18 cellular contexts compared by ENCODE assay signal in the genomic region with DNA sequence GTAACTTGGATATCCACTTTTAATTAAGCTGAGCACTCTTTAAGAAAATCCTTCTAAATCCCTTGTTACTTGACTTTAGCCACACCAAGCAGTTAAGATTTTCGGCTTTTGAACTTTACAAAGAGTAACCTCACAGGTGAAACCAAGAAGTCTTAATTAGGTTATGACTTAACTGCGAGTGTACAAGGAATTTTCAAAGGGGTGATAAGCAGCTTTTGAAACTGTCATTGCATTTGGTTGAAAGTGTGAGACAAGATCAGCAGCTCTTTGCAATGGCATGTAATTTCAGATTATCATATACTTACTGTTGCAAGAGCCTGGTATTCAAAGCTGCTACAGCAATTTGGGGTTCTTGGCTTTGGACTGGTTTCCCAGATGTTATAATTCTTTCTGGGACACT.
DNase-seq lines count a peak whose midpoint lies in the region; ATAC-seq and TF ChIP-seq lines count a peak whose summit lies in the region.
"Had no signal": no experiment of that assay in that cellular context is flagged by ENCODE, and none has a peak within 500 bp of the region (broad histone marks: within the 10 kb centered on the region; RNA-seq: fewer than 3 reads in every experiment).

No MANE protein-coding gene starts in this region.

- H3K4me1 ChIP-seq in MM.1S (ENCODE audit: low read length) (peaks cover 14% of the 10 kb centered on the region), mesendoderm (ENCODE audit: control insufficient read depth, low read depth, low read length) (no peaks in the 10 kb centered on the region)
- H3K4me1 ChIP-seq: BLaER1 treated with 17β-estradiol and CSF1 and Interleukin-3, amounts not matched to agents 10 nM and 100 nM had no signal

- peaks cover 2% of the 10 kb centered on the region for H3K9me3 Mint-ChIP-seq in activated CD4-positive, alpha-beta T cell treated with anti-CD3 and anti-CD28 coated beads, Interleukin-2, amount 10 ng/mL, durations not matched to agents 7 days and 5 days

- H3K4me1 Mint-ChIP-seq in activated CD4-positive, alpha-beta T cell treated with anti-CD3 and anti-CD28 coated beads, Interleukin-2, amount 10 ng/mL, durations not matched to agents 7 days and 5 days, result no peaks in the 10 kb centered on the region
- H3K4me1 Mint-ChIP-seq: B cell had no signal

- no CpG with 5 or more reads among the region's 2 CpGs for WGBS in mesendoderm (ENCODE audit: extremely low coverage, insufficient coverage, low lambda C conversion rate)

- H4K20me1 ChIP-seq in MM.1S (ENCODE audit: insufficient read depth, low read length), result no peaks in the 10 kb centered on the region
- H4K20me1 ChIP-seq: BLaER1 treated with 17β-estradiol and CSF1 and Interleukin-3, amounts not matched to agents 10 nM and 100 nM had no signal

- no peak overlapping the region for H3K18ac ChIP-seq in mesendoderm (ENCODE audit: low read length)

- H2BK120ac ChIP-seq in mesendoderm (ENCODE audit: low read depth, low read length), result no peak overlapping the region

- H2AK5ac ChIP-seq in mesendoderm (ENCODE audit: low read length), result no peak overlapping the region

- H3K27me3 ChIP-seq in MM.1S (replicated peaks; ENCODE audit: insufficient read depth, low read length), result no peaks in the 10 kb centered on the region
- no peaks in the 10 kb centered on the region for H3K27me3 ChIP-seq in mesendoderm (ENCODE audit: insufficient read depth, low read length, poor library complexity)
- H3K27me3 ChIP-seq: BLaER1 treated with 17β-estradiol and CSF1 and Interleukin-3, amounts not matched to agents 10 nM and 100 nM had no signal

- H3K79me2 ChIP-seq in MM.1S (ENCODE audit: low read length) (no peaks in the 10 kb centered on the region), mesendoderm (ENCODE audit: control insufficient read depth, insufficient read depth, low read length) (no peaks in the 10 kb centered on the region)

- H3K4me2 ChIP-seq in MM.1S (ENCODE audit: low read depth, low read length) (peak overlapping the region; percentile 51; the same call in 1 of the 2 replicates), mesendoderm (ENCODE audit: low read length) (no peak overlapping the region)
- H3K4me2 ChIP-seq: A549; BLaER1 treated with 17β-estradiol and CSF1 and Interleukin-3, amounts not matched to agents 10 nM and 100 nM; GM23338 had no signal

- H3K79me1 ChIP-seq in mesendoderm (ENCODE audit: low read length), result no peaks in the 10 kb centered on the region

- H3K4me3 ChIP-seq in MM.1S (ENCODE audit: low read length) (no peak overlapping the region), mesendoderm (ENCODE audit: low read length) (no peak overlapping the region)
- H3K4me3 ChIP-seq: A549; BLaER1 treated with 17β-estradiol and CSF1 and Interleukin-3, amounts not matched to agents 10 nM and 100 nM; GM23338 had no signal

- H3K56ac ChIP-seq in mesendoderm (ENCODE audit: low read length), result no peak overlapping the region

- H3K27ac Mint-ChIP-seq in activated CD4-positive, alpha-beta T cell treated with anti-CD3 and anti-CD28 coated beads, Interleukin-2, amount 10 ng/mL, durations not matched to agents 7 days and 5 days, result no peak overlapping the region
- H3K27ac Mint-ChIP-seq: B cell; CD8-positive, alpha-beta T cell; GM23338 had no signal

- DNase-seq in NCI-H82 (lab: John Stamatoyannopoulos, UW) (peak; percentile 33), NCI-H82 treated with DMSO at 0.1 percent for 48 hours (lab: John Stamatoyannopoulos, UW; ENCODE audit: unreplicated experiment) (no peak), MM.1S (peak; percentile 76), mesendoderm (peak; percentile 5), amniotic stem cell (lab: John Stamatoyannopoulos, UW) (no peak)
- no peak for DNase-seq in activated CD4-positive, alpha-beta T cell treated with anti-CD3 and anti-CD28 coated beads, Interleukin-2, amount 10 ng/mL, durations not matched to agents 7 days and 5 days
- DNase-seq: Calu3; CD8-positive, alpha-beta T cell; DMS79 treated with DMSO at 0.1 percent for 48 hours; GF-D8; HCEC 1CT; KG1 had no signal

- H3K27ac ChIP-seq in MM.1S (ENCODE audit: low read length) (peak overlapping the region; percentile 53; the same call in 1 of the 2 replicates), mesendoderm (ENCODE audit: low read depth, low read length) (no peak overlapping the region)
- H3K27ac ChIP-seq: 22Rv1; A549; BLaER1 treated with 17β-estradiol and CSF1 and Interleukin-3, amounts not matched to agents 10 nM and 100 nM had no signal

- CTCF ChIA-PET in activated CD4-positive, alpha-beta T cell treated with anti-CD3 and anti-CD28 coated beads, Interleukin-2, amount 10 ng/mL, durations not matched to agents 7 days and 5 days (lab: Charles Lee), result no interaction called here

- H2AFZ ChIP-seq in MM.1S (ENCODE audit: low read length), result no peak overlapping the region
- H2AFZ ChIP-seq: GM23338 had no signal

- H2BK15ac ChIP-seq in mesendoderm (replicated peaks; ENCODE audit: low read depth), result no peak overlapping the region

- no peak for ATAC-seq in GM18511 (IDR thresholded peaks at IDR 0.05; ENCODE audit: unreplicated experiment)
- ATAC-seq: A549; CD8-positive, alpha-beta T cell; GM23338 had no signal

- no peak overlapping the region for H3K9ac ChIP-seq in MM.1S (ENCODE audit: low read length)
- H3K9ac ChIP-seq in mesendoderm (ENCODE audit: low read length), result no peak overlapping the region
- H3K9ac ChIP-seq: BLaER1 treated with 17β-estradiol and CSF1 and Interleukin-3, amounts not matched to agents 10 nM and 100 nM had no signal

- no peak overlapping the region for H2BK5ac ChIP-seq in mesendoderm (ENCODE audit: low read length)

- no peak overlapping the region for H4K8ac ChIP-seq in mesendoderm (ENCODE audit: low read depth, low read length)

- peaks cover 14% of the 10 kb centered on the region for H3F3A ChIP-seq in MM.1S (ENCODE audit: insufficient read depth, low read length)

- H3K36me3 ChIP-seq in MM.1S (replicated peaks; ENCODE audit: insufficient read depth, low read length), result no peaks in the 10 kb centered on the region
- H3K36me3 ChIP-seq in mesendoderm (ENCODE audit: control insufficient read depth, insufficient read depth, low read length), result no peaks in the 10 kb centered on the region

- no peak overlapping the region for H3K23ac ChIP-seq in mesendoderm (ENCODE audit: low read length)

- H3K4me3 Mint-ChIP-seq in activated CD4-positive, alpha-beta T cell treated with anti-CD3 and anti-CD28 coated beads, Interleukin-2, amount 10 ng/mL, durations not matched to agents 7 days and 5 days, result no peak overlapping the region
- H3K4me3 Mint-ChIP-seq: B cell; CD8-positive, alpha-beta T cell; GM23338 had no signal

- no peak overlapping the region for H3K4ac ChIP-seq in mesendoderm (ENCODE audit: low read depth, low read length)

- no peak for TF ChIP-seq CTCF in MM.1S (IDR thresholded peaks at IDR 0.05; ENCODE audit: low read length)

- no peaks in the 10 kb centered on the region for H3K27me3 Mint-ChIP-seq in activated CD4-positive, alpha-beta T cell treated with anti-CD3 and anti-CD28 coated beads, Interleukin-2, amount 10 ng/mL, durations not matched to agents 7 days and 5 days
- H3K27me3 Mint-ChIP-seq: B cell had no signal

- no peaks in the 10 kb centered on the region for H3K36me3 Mint-ChIP-seq in activated CD4-positive, alpha-beta T cell treated with anti-CD3 and anti-CD28 coated beads, Interleukin-2, amount 10 ng/mL, durations not matched to agents 7 days and 5 days (ENCODE audit: low read depth)

- POLR2A ChIA-PET in activated CD4-positive, alpha-beta T cell treated with anti-CD3 and anti-CD28 coated beads, Interleukin-2, amount 10 ng/mL, durations not matched to agents 7 days and 5 days (lab: Charles Lee), result no interaction called here

- H3K9me2 ChIP-seq in MM.1S (replicated peaks; ENCODE audit: insufficient read depth, low read length), result no peaks in the 10 kb centered on the region

- H3K9me3 ChIP-seq in MM.1S (replicated peaks; ENCODE audit: insufficient read depth, low read length), result no peaks in the 10 kb centered on the region
- H3K9me3 ChIP-seq: A549 had no signal

- H4K5ac ChIP-seq in mesendoderm (ENCODE audit: low read length), result no peak overlapping the region

Comparison
In these comparisons a context has a peak if more than half of its experiments do, and no peak if none do; other contexts are left out.
1. DNase-seq: peak in NCI-H82 (single experiment), MM.1S (single experiment) and mesendoderm (single experiment); none in NCI-H82 treated with DMSO at 0.1 percent for 48 hours (single experiment), activated CD4-positive, alpha-beta T cell treated with anti-CD3 and anti-CD28 coated beads, Interleukin-2, amount 10 ng/mL, durations not matched to agents 7 days and 5 days (single experiment) and amniotic stem cell (single experiment).